In genomic region chr7:23907012-23907411, GRCh38 we compare ENCODE assay signal across 16 cellular contexts.
A peak's percentile ranks its signal among the peaks of the same experiment; 100 is the strongest.
DNase-seq lines count a peak whose midpoint lies in the region; ATAC-seq and TF ChIP-seq lines count a peak whose summit lies in the region.
"Had no signal": no experiment of that assay in that cellular context is flagged by ENCODE, and none has a peak within 500 bp of the region (broad histone marks: within the 10 kb centered on the region; RNA-seq: fewer than 3 reads in every experiment).

No MANE protein-coding gene starts in this region.

- peaks cover 12% of the 10 kb centered on the region for H3K27me3 Mint-ChIP-seq in stimulated activated memory B cell treated with anti-CD40 and anti-IgM and Interleukin-4, amounts not matched to agents 10 μg/mL and 1 μg/mL and 100 μg/mL, for 72 hours

- TF ChIP-seq POLR2A in uterus (IDR thresholded peaks at IDR 0.05), result no peak

- BruUV-seq in PC-3 (replicated peaks; lab: Mats Ljungman, UMichigan) (no TSS peak), A673 (replicated peaks; lab: Mats Ljungman, UMichigan) (no TSS peak)

- H4K20me1 ChIP-seq in PC-3 (ENCODE audit: low read length), result no peaks in the 10 kb centered on the region

- no peak overlapping the region for H3K9ac ChIP-seq in PC-3 (ENCODE audit: low read length)

- H3K36me3 Mint-ChIP-seq in stimulated activated memory B cell treated with anti-CD40 and anti-IgM and Interleukin-4, amounts not matched to agents 10 μg/mL and 1 μg/mL and 100 μg/mL, for 72 hours, result no peaks in the 10 kb centered on the region

- POLR2A ChIA-PET in PC-3 (lab: Charles Lee; ENCODE audit: unreplicated experiment) (no interaction called here), A673 (lab: Charles Lee; ENCODE audit: low non-redundant PET) (no interaction called here)

- H3K79me2 ChIP-seq in PC-3 (ENCODE audit: low read length), result no peaks in the 10 kb centered on the region

- DNase-seq in Daoy (ENCODE audit: low read depth) (peak; percentile 67), PC-3 (peak; percentile 39), astrocyte of the hippocampus (ENCODE audit: low read depth, low spot score) (peak; percentile 10), foreskin keratinocyte (peak; percentile 16 to 40), A673 (ENCODE audit: low spot score) (no peak), germinal center (ENCODE audit: low spot score) (no peak), uterus (no peak)
- DNase-seq: DMS153, H9, NCI-H1048, NCI-H1694, NCI-H446, NCI-H748 treated with DMSO at 0.1 percent for 48 hours, SIG-M5 had no signal

- H3K27ac ChIP-seq in PC-3 (ENCODE audit: low read length) (no peak overlapping the region), foreskin keratinocyte (no peak overlapping the region), A673 (ENCODE audit: low read depth, low read length, poor library complexity, severe bottlenecking) (no peak overlapping the region), uterus (no peak overlapping the region)
- H3K27ac ChIP-seq: C4-2B had no signal

- TF ChIP-seq CTCF in PC-3 (conservative IDR thresholded peaks at IDR 0.05; ENCODE audit: low read depth, low read length) (no peak), foreskin keratinocyte (conservative IDR thresholded peaks at IDR 0.05) (no peak), A673 (conservative IDR thresholded peaks at IDR 0.05; ENCODE audit: low read depth, low read length) (no peak), uterus (IDR thresholded peaks at IDR 0.05) (no peak)

- no peaks in the 10 kb centered on the region for H3K9me2 ChIP-seq in PC-3 (replicated peaks; ENCODE audit: low read length)

- H3K9me3 ChIP-seq in PC-3 (ENCODE audit: low read length) (no peaks in the 10 kb centered on the region), A673 (ENCODE audit: low read depth, low read length, poor library complexity, severe bottlenecking) (no peaks in the 10 kb centered on the region), uterus (no peaks in the 10 kb centered on the region)

- H3K4me3 Mint-ChIP-seq in stimulated activated memory B cell treated with anti-CD40 and anti-IgM and Interleukin-4, amounts not matched to agents 10 μg/mL and 1 μg/mL and 100 μg/mL, for 72 hours, result no peak overlapping the region
- H3K4me3 Mint-ChIP-seq: H9 had no signal

- no peak overlapping the region for H3K4me2 ChIP-seq in PC-3 (ENCODE audit: low read length)

- H3K4me3 ChIP-seq in PC-3 (ENCODE audit: low read length), result no peak overlapping the region
- no peak overlapping the region for H3K4me3 ChIP-seq in A673 (ENCODE audit: low read depth, low read length, poor library complexity, severe bottlenecking)
- H3K4me3 ChIP-seq in uterus, result no peak overlapping the region

- ATAC-seq in PC-3, result no peak
- ATAC-seq in foreskin keratinocyte, result no peak
- ATAC-seq in stimulated activated memory B cell treated with anti-CD40 and anti-IgM and Interleukin-4, amounts not matched to agents 10 μg/mL and 1 μg/mL and 100 μg/mL, for 72 hours, result no peak

- H3K27ac Mint-ChIP-seq in stimulated activated memory B cell treated with anti-CD40 and anti-IgM and Interleukin-4, amounts not matched to agents 10 μg/mL and 1 μg/mL and 100 μg/mL, for 72 hours, result no peak overlapping the region
- H3K27ac Mint-ChIP-seq: H9 had no signal

- H3F3A ChIP-seq in PC-3 (ENCODE audit: low read length, unreplicated experiment), result no peaks in the 10 kb centered on the region

- CTCF ChIA-PET in PC-3 (lab: Charles Lee), result no interaction called here
- CTCF ChIA-PET in A673 (lab: Charles Lee), result no interaction called here

- H2AFZ ChIP-seq in PC-3 (ENCODE audit: low read length), result no peak overlapping the region

- no peaks in the 10 kb centered on the region for H3K36me3 ChIP-seq in PC-3 (ENCODE audit: low read depth, low read length)
- H3K36me3 ChIP-seq in A673 (ENCODE audit: insufficient read depth, low read length, poor library complexity, severe bottlenecking), result no peaks in the 10 kb centered on the region
- no peaks in the 10 kb centered on the region for H3K36me3 ChIP-seq in uterus

- no peaks in the 10 kb centered on the region for H3K27me3 ChIP-seq in PC-3 (ENCODE audit: low read length)
- H3K27me3 ChIP-seq in foreskin keratinocyte, result no peaks in the 10 kb centered on the region
- H3K27me3 ChIP-seq in A673 (replicated peaks; ENCODE audit: insufficient read depth, low read depth, low read length, poor library complexity), result no peaks in the 10 kb centered on the region
- no peaks in the 10 kb centered on the region for H3K27me3 ChIP-seq in uterus

- H3K9me3 Mint-ChIP-seq in stimulated activated memory B cell treated with anti-CD40 and anti-IgM and Interleukin-4, amounts not matched to agents 10 μg/mL and 1 μg/mL and 100 μg/mL, for 72 hours, result no peaks in the 10 kb centered on the region
- H3K9me3 Mint-ChIP-seq: H9 had no signal

- no peaks in the 10 kb centered on the region for H3K4me1 Mint-ChIP-seq in stimulated activated memory B cell treated with anti-CD40 and anti-IgM and Interleukin-4, amounts not matched to agents 10 μg/mL and 1 μg/mL and 100 μg/mL, for 72 hours
- H3K4me1 Mint-ChIP-seq: H9 had no signal

- no peaks in the 10 kb centered on the region; the same call in 1 of the 2 replicates for H3K4me1 ChIP-seq in PC-3 (ENCODE audit: insufficient read depth, low read length)
- peaks cover under 1% of the 10 kb centered on the region for H3K4me1 ChIP-seq in foreskin keratinocyte
- H3K4me1 ChIP-seq in A673 (ENCODE audit: insufficient read depth, low read length, poor library complexity, severe bottlenecking), result no peaks in the 10 kb centered on the region
- H3K4me1 ChIP-seq in uterus, result no peaks in the 10 kb centered on the region

- intact Hi-C loops in PC-3 (cut with micrococcal nuclease), result no loop called here
- intact Hi-C loops in A673 (cut with micrococcal nuclease; ENCODE audit: unreplicated experiment), result no loop called here
- intact Hi-C loops in uterus (cut with DNase I; ENCODE audit: low total_unique reads), result no loop called here

Comparison
In these comparisons a context has a peak if more than half of its experiments do, and no peak if none do; other contexts are left out.
1. DNase-seq: peak in Daoy (single experiment), PC-3 (single experiment), astrocyte of the hippocampus (single experiment) and foreskin keratinocyte (2 of 2); none in A673 (single experiment), germinal center (single experiment) and uterus (0 of 2).